ENCODE assay signal across 10 cellular contexts in genomic region chr1:43373034-43373940, GRCh38.
A peak's percentile ranks its signal among the peaks of the same experiment; 100 is the strongest.
DNase-seq lines count a peak whose midpoint lies in the region; ATAC-seq and TF ChIP-seq lines count a peak whose summit lies in the region.
"Had no signal": no experiment of that assay in that cellular context is flagged by ENCODE, and none has a peak within 500 bp of the region (broad histone marks: within the 10 kb centered on the region; RNA-seq: fewer than 3 reads in every experiment).

No MANE protein-coding gene starts in this region.

- TF ChIP-seq CTCF in foreskin fibroblast (IDR thresholded peaks at IDR 0.05; ENCODE audit: low read depth, low read length) = no peak

- DNase-seq in GM03348 (ENCODE audit: low spot score) (peak; percentile 82), SW480 (ENCODE audit: low spot score) (peak; percentile 87), foreskin fibroblast (peak; percentile 87 to 93), skeletal muscle cell (ENCODE audit: low read depth) (peak; percentile 61), NCI-H524 treated with DMSO at 0.1 percent for 48 hours (lab: John Stamatoyannopoulos, UW) (no peak)
- DNase-seq in activated effector memory CD4-positive, alpha-beta T cell treated with anti-CD3 and anti-CD28 coated beads, Interleukin-2, amount 50 U/mL, for 16 hours = no peak
- DNase-seq: hippocampal formation, NCI-H1436 treated with DMSO at 0.1 percent for 48 hours had no signal

- ATAC-seq in HG03571 (IDR thresholded peaks at IDR 0.05; ENCODE audit: unreplicated experiment) (no peak), HG03378 (IDR thresholded peaks at IDR 0.05; ENCODE audit: unreplicated experiment) (no peak)

- H3K4me3 ChIP-seq in foreskin fibroblast (ENCODE audit: low read depth in 1 of 2, low read length in 2 of 2) (no peak overlapping the region), skeletal muscle cell (ENCODE audit: low read depth, low read length) (no peak overlapping the region)

Comparison
In these comparisons a context has a peak if more than half of its experiments do, and no peak if none do; other contexts are left out.
1. DNase-seq: peak in GM03348 (single experiment), SW480 (single experiment), foreskin fibroblast (2 of 2) and skeletal muscle cell (single experiment); none in activated effector memory CD4-positive, alpha-beta T cell treated with anti-CD3 and anti-CD28 coated beads, Interleukin-2, amount 50 U/mL, for 16 hours (single experiment) and NCI-H524 treated with DMSO at 0.1 percent for 48 hours (single experiment).